In the genomic region with DNA sequence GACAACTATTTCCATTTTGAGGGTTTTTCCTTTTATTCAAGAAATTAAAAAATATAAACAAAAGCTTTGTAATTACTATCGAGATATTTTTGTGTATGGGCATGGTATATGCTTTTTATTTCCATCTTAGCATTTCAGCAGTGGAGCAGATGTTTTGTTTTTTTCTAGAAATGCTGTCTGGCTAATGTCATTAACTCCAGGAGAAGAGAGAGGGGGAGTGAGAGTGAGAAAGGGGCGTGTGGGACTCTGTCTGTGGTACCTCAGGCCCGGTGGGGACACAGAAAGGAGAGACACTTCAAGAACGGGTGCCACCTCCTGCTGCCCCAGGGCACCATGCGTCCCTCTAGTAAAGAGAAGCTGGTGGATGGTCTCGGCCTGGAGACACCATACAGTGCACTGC, we compare ENCODE assay signal across 35 cellular contexts. TPM values are rescaled to one million over a fixed set of nuclear protein-coding genes. Genes with fewer than 3 reads are reported as not detected.
"Had no signal": no experiment of that assay in that cellular context is flagged by ENCODE, and none has a peak within 500 bp of the region (broad histone marks: within the 10 kb centered on the region; RNA-seq: fewer than 3 reads in every experiment).

No MANE protein-coding gene starts in this region.

- H3K36me3 Mint-ChIP-seq: activated CD8-positive, alpha-beta memory T cell treated with anti-CD3 and anti-CD28 coated beads, Interleukin-2, amount 10 ng/mL, durations not matched to agents 7 days and 5 days; activated naive CD8-positive, alpha-beta T cell treated with anti-CD3 and anti-CD28 coated beads for 36 hours had no signal

- H3K4me1 Mint-ChIP-seq: activated CD4-positive, alpha-beta memory T cell treated with anti-CD3 and anti-CD28 coated beads, Interleukin-2, amount 10 ng/mL, durations not matched to agents 7 days and 5 days; activated CD8-positive, alpha-beta memory T cell treated with anti-CD3 and anti-CD28 coated beads, Interleukin-2, amount 10 ng/mL, durations not matched to agents 7 days and 5 days; activated naive CD8-positive, alpha-beta T cell treated with anti-CD3 and anti-CD28 coated beads for 36 hours had no signal

- ATAC-seq: activated CD8-positive, alpha-beta memory T cell treated with anti-CD3 and anti-CD28 coated beads, Interleukin-2, amount 10 ng/mL, durations not matched to agents 7 days and 5 days; PC-3 had no signal

- H3K27ac Mint-ChIP-seq: activated CD4-positive, alpha-beta memory T cell treated with anti-CD3 and anti-CD28 coated beads, Interleukin-2, amount 10 ng/mL, durations not matched to agents 7 days and 5 days; activated CD8-positive, alpha-beta memory T cell treated with anti-CD3 and anti-CD28 coated beads, Interleukin-2, amount 10 ng/mL, durations not matched to agents 7 days and 5 days; activated naive CD8-positive, alpha-beta T cell treated with anti-CD3 and anti-CD28 coated beads for 36 hours had no signal

- H3K27me3 ChIP-seq: brain microvascular endothelial cell, Peyer's patch, SJSA1 had no signal

- H3K9me3 Mint-ChIP-seq: activated CD4-positive, alpha-beta memory T cell treated with anti-CD3 and anti-CD28 coated beads, Interleukin-2, amount 10 ng/mL, durations not matched to agents 7 days and 5 days; activated naive CD8-positive, alpha-beta T cell treated with anti-CD3 and anti-CD28 coated beads for 36 hours had no signal

- H3K9me3 ChIP-seq: SJSA1 had no signal

- H3K36me3 ChIP-seq: brain microvascular endothelial cell, Peyer's patch, SJSA1, WERI-Rb-1 had no signal

- H3K4me1 ChIP-seq: Peyer's patch, SJSA1 had no signal

- DNase-seq: activated CD4-positive, alpha-beta memory T cell treated with anti-CD3 and anti-CD28 coated beads, Interleukin-2, amount 10 ng/mL, durations not matched to agents 7 days and 5 days; activated CD4-positive, alpha-beta T cell treated with anti-CD3 and anti-CD28 coated beads for 1 hour; activated CD4-positive, alpha-beta T cell treated with anti-CD3 and anti-CD28 coated beads for 48 hours; activated CD4-positive, CD25-positive, alpha-beta regulatory T cell; activated CD8-positive, alpha-beta memory T cell treated with anti-CD3 and anti-CD28 coated beads for 24 hours; activated CD8-positive, alpha-beta memory T cell treated with anti-CD3 and anti-CD28 coated beads, Interleukin-2, amount 10 ng/mL, durations not matched to agents 7 days and 5 days; activated CD8-positive, alpha-beta memory T cell treated with anti-CD3 and anti-CD28 coated beads, Interleukin-2, amount 50 U/mL, for 48 hours; activated effector memory CD4-positive, alpha-beta T cell treated with Interleukin-2 at 50 U/mL for 16 hours; activated naive CD4-positive, alpha-beta T cell treated with anti-CD3 and anti-CD28 coated beads, Interleukin-2, amount 50 U/mL, for 16 hours; activated naive CD8-positive, alpha-beta T cell treated with anti-CD3 and anti-CD28 coated beads for 36 hours; activated T-cell treated with anti-CD3 and anti-CD28 coated beads, Interleukin-2, amount 50 U/mL, for 48 hours; amniotic stem cell; aorta; brain microvascular endothelial cell; central memory CD4-positive, alpha-beta T cell; Karpas-422; KBM-7; NCI-H1048; NCI-H1105 treated with DMSO at 0.1 percent for 48 hours; NCI-H1436; NCI-H1694; NCI-H1930; NCI-H2081 treated with DMSO at 0.1 percent for 48 hours; NCI-H226; NCI-H446 treated with DMSO at 0.1 percent for 48 hours; NK-92 treated with Interleukin-12 subunit alpha and Interleukin-12 subunit beta, amount 100 ng/mL, for 24 hours; PC-3; Peyer's patch; RPMI8226; SHP77 treated with DMSO at 0.1 percent for 48 hours; T1000; WERI-Rb-1 had no signal

- H3K4me3 Mint-ChIP-seq: activated CD4-positive, alpha-beta memory T cell treated with anti-CD3 and anti-CD28 coated beads, Interleukin-2, amount 10 ng/mL, durations not matched to agents 7 days and 5 days; activated CD8-positive, alpha-beta memory T cell treated with anti-CD3 and anti-CD28 coated beads, Interleukin-2, amount 10 ng/mL, durations not matched to agents 7 days and 5 days; activated naive CD8-positive, alpha-beta T cell treated with anti-CD3 and anti-CD28 coated beads for 36 hours had no signal

- H3K27me3 Mint-ChIP-seq: activated CD4-positive, alpha-beta memory T cell treated with anti-CD3 and anti-CD28 coated beads, Interleukin-2, amount 10 ng/mL, durations not matched to agents 7 days and 5 days; activated CD8-positive, alpha-beta memory T cell treated with anti-CD3 and anti-CD28 coated beads, Interleukin-2, amount 10 ng/mL, durations not matched to agents 7 days and 5 days had no signal

- H3K4me3 ChIP-seq: Peyer's patch, SJSA1 had no signal

RNA-seq across cellular contexts. Expression of gene MYT1L, which starts 34.7 kb away (rescaled TPM):
- total RNA-seq: activated CD4-positive, alpha-beta memory T cell treated with anti-CD3 and anti-CD28 coated beads, Interleukin-2, amount 10 ng/mL, durations not matched to agents 7 days and 5 days; activated CD8-positive, alpha-beta memory T cell treated with anti-CD3 and anti-CD28 coated beads, Interleukin-2, amount 10 ng/mL, durations not matched to agents 7 days and 5 days; MCF 10A; PC-3; T-helper 1 cell treated with Interleukin-12 subunit alpha and Interleukin-12 subunit beta and Interleukin-4 antibody, amounts not matched to agents 30 ng/mL and 1 ng/mL, for 36 hours had no signal
